33 cellular contexts compared by ENCODE assay signal in genomic region chrX:88136328-88136727, GRCh38.
"Had no signal": no experiment of that assay in that cellular context is flagged by ENCODE, and none has a peak within 500 bp of the region (broad histone marks: within the 10 kb centered on the region; RNA-seq: fewer than 3 reads in every experiment).

No MANE protein-coding gene starts in this region.

- H3K4me3 Mint-ChIP-seq: activated B cell treated with CpG ODN at 0.5 μM for 24 hours; activated CD8-positive, alpha-beta T cell treated with anti-CD3 and anti-CD28 coated beads for 36 hours; activated naive CD4-positive, alpha-beta T cell treated with anti-CD3 and anti-CD28 coated beads for 36 hours; activated naive CD4-positive, alpha-beta T cell treated with anti-CD3 and anti-CD28 coated beads, Interleukin-2, amount 50 U/mL, for 24 hours; activated naive CD8-positive, alpha-beta T cell treated with anti-CD3 and anti-CD28 coated beads for 36 hours; activated naive CD8-positive, alpha-beta T cell treated with anti-CD3 and anti-CD28 coated beads, Interleukin-2, amount 50 U/mL, for 24 hours; activated T-cell treated with anti-CD3 and anti-CD28 coated beads, Interleukin-2, amount 50 U/mL, for 4 hours; activated T-helper 17 cell treated with anti-CD3 and anti-CD28 coated beads, Interleukin-2, amount 50 U/mL, for 72 hours; brain; T-helper 17 cell; T-helper 2 cell treated with Interferon-gamma antibody and Interleukin-4, amounts not matched to agents 5 μg/mL and 100 μg/mL, for 36 hours had no signal

- FAIRE-seq: endometrium had no signal

- H3K4me1 ChIP-seq: adrenal gland, ascending aorta, breast epithelium, colonic mucosa, esophagus squamous epithelium, gastroesophageal sphincter had no signal

- ATAC-seq: activated CD4-positive, CD25-positive, alpha-beta regulatory T cell treated with anti-CD3 and anti-CD28 coated beads, Interleukin-2, amount 50 U/mL, for 24 hours; activated CD8-positive, alpha-beta T cell treated with anti-CD3 and anti-CD28 coated beads for 36 hours; activated naive CD8-positive, alpha-beta T cell treated with anti-CD3 and anti-CD28 coated beads, Interleukin-2, amount 50 U/mL, for 24 hours; activated T-cell treated with anti-CD3 and anti-CD28 coated beads, Interleukin-2, amount 50 U/mL, for 4 hours; activated T-helper 17 cell treated with anti-CD3 and anti-CD28 coated beads, Interleukin-2, amount 50 U/mL, for 72 hours; gastroesophageal sphincter; T-helper 17 cell had no signal

- H3K27ac Mint-ChIP-seq: activated B cell treated with CpG ODN at 0.5 μM for 24 hours; activated CD8-positive, alpha-beta T cell treated with anti-CD3 and anti-CD28 coated beads for 36 hours; activated naive CD4-positive, alpha-beta T cell treated with anti-CD3 and anti-CD28 coated beads for 36 hours; activated naive CD4-positive, alpha-beta T cell treated with anti-CD3 and anti-CD28 coated beads, Interleukin-2, amount 50 U/mL, for 24 hours; activated naive CD8-positive, alpha-beta T cell treated with anti-CD3 and anti-CD28 coated beads for 36 hours; activated naive CD8-positive, alpha-beta T cell treated with anti-CD3 and anti-CD28 coated beads, Interleukin-2, amount 50 U/mL, for 24 hours; activated T-helper 17 cell treated with anti-CD3 and anti-CD28 coated beads, Interleukin-2, amount 50 U/mL, for 72 hours; brain; T-helper 17 cell; T-helper 2 cell treated with Interferon-gamma antibody and Interleukin-4, amounts not matched to agents 5 μg/mL and 100 μg/mL, for 36 hours had no signal

- H3K4me3 ChIP-seq: adrenal gland, ascending aorta, breast epithelium, cardiac muscle cell, colonic mucosa, esophagus squamous epithelium, gastroesophageal sphincter had no signal

- H3K27me3 Mint-ChIP-seq: activated B cell treated with CpG ODN at 0.5 μM for 24 hours; activated CD8-positive, alpha-beta T cell treated with anti-CD3 and anti-CD28 coated beads for 36 hours; activated naive CD4-positive, alpha-beta T cell treated with anti-CD3 and anti-CD28 coated beads, Interleukin-2, amount 50 U/mL, for 24 hours; activated naive CD8-positive, alpha-beta T cell treated with anti-CD3 and anti-CD28 coated beads for 36 hours; activated naive CD8-positive, alpha-beta T cell treated with anti-CD3 and anti-CD28 coated beads, Interleukin-2, amount 50 U/mL, for 24 hours; activated T-helper 17 cell treated with anti-CD3 and anti-CD28 coated beads, Interleukin-2, amount 50 U/mL, for 72 hours; brain; T-helper 17 cell had no signal

- H3K36me3 Mint-ChIP-seq: activated naive CD4-positive, alpha-beta T cell treated with anti-CD3 and anti-CD28 coated beads, Interleukin-2, amount 50 U/mL, for 24 hours; activated naive CD8-positive, alpha-beta T cell treated with anti-CD3 and anti-CD28 coated beads for 36 hours; brain had no signal

- H3K27ac ChIP-seq: adrenal gland, ascending aorta, breast epithelium, cardiac muscle cell, colonic mucosa, epithelial cell of prostate, esophagus squamous epithelium, gastroesophageal sphincter, WERI-Rb-1 had no signal

- H3K9me3 Mint-ChIP-seq: activated B cell treated with CpG ODN at 0.5 μM for 24 hours; activated CD8-positive, alpha-beta T cell treated with anti-CD3 and anti-CD28 coated beads for 36 hours; activated naive CD4-positive, alpha-beta T cell treated with anti-CD3 and anti-CD28 coated beads, Interleukin-2, amount 50 U/mL, for 24 hours; activated naive CD8-positive, alpha-beta T cell treated with anti-CD3 and anti-CD28 coated beads, Interleukin-2, amount 50 U/mL, for 24 hours; activated T-cell treated with anti-CD3 and anti-CD28 coated beads, Interleukin-2, amount 50 U/mL, for 4 hours; activated T-helper 17 cell treated with anti-CD3 and anti-CD28 coated beads, Interleukin-2, amount 50 U/mL, for 72 hours; brain; T-helper 2 cell treated with Interferon-gamma antibody and Interleukin-4, amounts not matched to agents 5 μg/mL and 100 μg/mL, for 36 hours had no signal

- H3K36me3 ChIP-seq: adrenal gland, ascending aorta, breast epithelium, cardiac muscle cell, colonic mucosa, esophagus squamous epithelium, gastroesophageal sphincter, WERI-Rb-1 had no signal

- H3K27me3 ChIP-seq: adrenal gland, ascending aorta, cardiac muscle cell, colonic mucosa, esophagus squamous epithelium, gastroesophageal sphincter had no signal

- H3K4me1 Mint-ChIP-seq: activated B cell treated with CpG ODN at 0.5 μM for 24 hours; activated naive CD4-positive, alpha-beta T cell treated with anti-CD3 and anti-CD28 coated beads, Interleukin-2, amount 50 U/mL, for 24 hours; activated naive CD8-positive, alpha-beta T cell treated with anti-CD3 and anti-CD28 coated beads for 36 hours; activated naive CD8-positive, alpha-beta T cell treated with anti-CD3 and anti-CD28 coated beads, Interleukin-2, amount 50 U/mL, for 24 hours; activated T-helper 17 cell treated with anti-CD3 and anti-CD28 coated beads, Interleukin-2, amount 50 U/mL, for 72 hours; brain; T-helper 17 cell had no signal

- H3K9me3 ChIP-seq: adrenal gland, ascending aorta, breast epithelium, colonic mucosa, esophagus squamous epithelium, gastroesophageal sphincter had no signal

- DNase-seq: activated B cell treated with CpG ODN at 0.5 μM for 24 hours; activated CD4-positive, alpha-beta T cell treated with anti-CD3 and anti-CD28 coated beads for 48 hours; activated CD4-positive, alpha-beta T cell treated with anti-CD3 and anti-CD28 coated beads, Interleukin-2, amount 50 U/mL, for 1 hour; activated CD4-positive, alpha-beta T cell treated with anti-CD3 and anti-CD28 coated beads, Interleukin-2, amount 50 U/mL, for 48 hours; activated CD8-positive, alpha-beta memory T cell treated with anti-CD3 and anti-CD28 coated beads for 24 hours; activated CD8-positive, alpha-beta T cell treated with anti-CD3 and anti-CD28 coated beads for 36 hours; activated effector memory CD4-positive, alpha-beta T cell treated with Interleukin-2 at 50 U/mL for 16 hours; activated naive CD4-positive, alpha-beta T cell treated with anti-CD3 and anti-CD28 coated beads for 36 hours; activated naive CD8-positive, alpha-beta T cell treated with anti-CD3 and anti-CD28 coated beads for 36 hours; activated naive CD8-positive, alpha-beta T cell treated with anti-CD3 and anti-CD28 coated beads, Interleukin-2, amount 50 U/mL, for 24 hours; activated T-cell treated with anti-CD3 and anti-CD28 coated beads, Interleukin-2, amount 50 U/mL, for 4 hours; adrenal gland; central memory CD4-positive, alpha-beta T cell; cerebellar nuclear complex; colonic mucosa; effector CD8-positive, alpha-beta T cell; esophagus squamous epithelium; foreskin melanocyte; T-helper 1 cell; T-helper 17 cell; T1000; WERI-Rb-1 had no signal
